In genomic region chr4:144649646-144650045, GRCh38 we compare ENCODE assay signal across 16 cellular contexts. TPM values are rescaled to one million over a fixed set of nuclear protein-coding genes. Genes with fewer than 3 reads are reported as not detected.
DNase-seq lines count a peak whose midpoint lies in the region; ATAC-seq, FAIRE-seq and TF ChIP-seq lines count a peak whose summit lies in the region.
"Had no signal": no experiment of that assay in that cellular context is flagged by ENCODE, and none has a peak within 500 bp of the region (broad histone marks: within the 10 kb centered on the region; RNA-seq: fewer than 3 reads in every experiment).

No MANE protein-coding gene starts in this region.

- TF ChIP-seq CTCF in endodermal cell (conservative IDR thresholded peaks at IDR 0.05) = no peak

- H3K27ac ChIP-seq in endodermal cell (ENCODE audit: low read depth, low read length) (no peak overlapping the region), small intestine (ENCODE audit: low read depth in 1 of 2, low read length in 1 of 2) (no peak overlapping the region)
- H3K27ac ChIP-seq: 22Rv1, tibial nerve had no signal

- 44% methylated on average over 1 of the region's 1 CpG; no CpG with 5 or more reads in 1 of the 2 experiments for WGBS in endodermal cell (ENCODE audit: insufficient coverage in 1 of 2, insufficient read length in 1 of 2), 2 experiments
- 76 to 85% (median 83%) methylated on average over 1 of the region's 1 CpG for WGBS in small intestine, 3 donors

- peak overlapping the region; percentile 25 for H3K4me3 Mint-ChIP-seq in endodermal cell

- no peak for ATAC-seq in HG02970 (IDR thresholded peaks at IDR 0.05; ENCODE audit: low FRiP score, unreplicated experiment)
- ATAC-seq: activated CD4-positive, CD25-positive, alpha-beta regulatory T cell treated with anti-CD3 and anti-CD28 coated beads, Interleukin-2, amount 50 U/mL, for 24 hours; body of pancreas had no signal

- no peaks in the 10 kb centered on the region for H3K9me3 ChIP-seq in endodermal cell (ENCODE audit: control insufficient read depth, low read length)
- H3K9me3 ChIP-seq in small intestine (ENCODE audit: control insufficient read depth, low read depth) = no peaks in the 10 kb centered on the region
- H3K9me3 ChIP-seq: body of pancreas, tibial nerve had no signal

- no peaks in the 10 kb centered on the region for H3K36me3 Mint-ChIP-seq in endodermal cell (ENCODE audit: low read depth)

- peaks cover 55% of the 10 kb centered on the region for H3K27me3 ChIP-seq in endodermal cell (ENCODE audit: control insufficient read depth, insufficient read depth, low read length, poor library complexity, severe bottlenecking)
- peaks cover 7 to 15% of the 10 kb centered on the region in 2 donors for H3K27me3 ChIP-seq in small intestine (ENCODE audit: control insufficient read depth in 2 of 2, insufficient read depth in 2 of 2, low read length in 2 of 2)

- no peaks in the 10 kb centered on the region for H3K9me3 Mint-ChIP-seq in endodermal cell

- peaks cover 39% of the 10 kb centered on the region for H3K27me3 Mint-ChIP-seq in endodermal cell (ENCODE audit: insufficient read depth)

- H3K4me1 ChIP-seq in endodermal cell (ENCODE audit: control insufficient read depth, insufficient read depth, low read length) = peaks cover 27% of the 10 kb centered on the region
- H3K4me1 ChIP-seq in small intestine (ENCODE audit: control insufficient read depth in 2 of 2, insufficient read depth in 1 of 2, low read depth in 1 of 2, low read length in 1 of 2) = no peaks in the 10 kb centered on the region

- no peak overlapping the region for H3K27ac Mint-ChIP-seq in endodermal cell

- peaks cover 71% of the 10 kb centered on the region for H3K4me1 Mint-ChIP-seq in endodermal cell

- H3K9ac ChIP-seq in endodermal cell (ENCODE audit: extremely low read depth, low read length, poor library complexity, severe bottlenecking) = no peak overlapping the region

- DNase-seq in DMS153 (lab: John Stamatoyannopoulos, UW) (peak; percentile 57), DMS153 treated with DMSO at 0.1 percent for 48 hours (lab: John Stamatoyannopoulos, UW; ENCODE audit: unreplicated experiment) (no peak), NCI-H748 (lab: John Stamatoyannopoulos, UW; ENCODE audit: unreplicated experiment) (peak; percentile 90), endodermal cell (no peak), superior temporal gyrus (ENCODE audit: extremely low spot score) (peak; percentile 87), small intestine (no peak), NCI-H2196 (lab: John Stamatoyannopoulos, UW; ENCODE audit: unreplicated experiment) (no peak)
- DNase-seq: body of pancreas; KBM-7; NCI-H446 treated with DMSO at 0.1 percent for 48 hours; Right ventricle myocardium superior; stimulated activated CD4-positive, alpha-beta T cell treated with anti-CD3 and anti-CD28 coated beads, Interleukin-12 subunit alpha, Interleukin-12 subunit beta, amount 100 ng/mL, for 4 hours had no signal

- no peaks in the 10 kb centered on the region for H3K36me3 ChIP-seq in endodermal cell (ENCODE audit: control insufficient read depth, insufficient read depth, low read length)
- no peaks in the 10 kb centered on the region for H3K36me3 ChIP-seq in small intestine (ENCODE audit: control insufficient read depth in 2 of 2, insufficient read depth in 2 of 2, low read length in 2 of 2)
- H3K36me3 ChIP-seq: tibial nerve had no signal

- H3K4me3 ChIP-seq in endodermal cell (ENCODE audit: low read length) (peak overlapping the region; percentile 23), small intestine (ENCODE audit: low read depth in 1 of 2, low read length in 2 of 2) (no peak overlapping the region)
- H3K4me3 ChIP-seq: body of pancreas, tibial nerve had no signal

- FAIRE-seq in small intestine (lab: Jason Lieb, UNC) = no peak

RNA-seq across cellular contexts. Expression of gene HHIP, which starts 3.7 kb away (rescaled TPM):
- total RNA-seq in endodermal cell = 1 to 10 TPM; 1.8 to 3.4 TPM
- 6.7 TPM for polyA plus RNA-seq in endodermal cell (2013, experiment 1 of 2)
- 5.2 TPM for polyA plus RNA-seq in endodermal cell (2013, experiment 2 of 2)
- polyA plus RNA-seq in small intestine = 1 to 10 TPM in 1 of 3 donors, under 1 TPM in 2; 0.22 to 1.4 (median 0.27) TPM
- total RNA-seq: Right ventricle myocardium superior had no signal

Comparison
In these comparisons a context has a peak if more than half of its experiments do, and no peak if none do; other contexts are left out.
1. DNase-seq: peak in DMS153 (single experiment), NCI-H748 (single experiment) and superior temporal gyrus (single experiment); none in DMS153 treated with DMSO at 0.1 percent for 48 hours (single experiment), endodermal cell (single experiment), small intestine (single experiment) and NCI-H2196 (single experiment).